8 cellular contexts compared by ENCODE assay signal in genomic region chr3:12187448-12188327, GRCh38. TPM values are rescaled to one million over a fixed set of nuclear protein-coding genes. Genes with fewer than 3 reads are reported as not detected.
DNase-seq lines count a peak whose midpoint lies in the region; ATAC-seq and TF ChIP-seq lines count a peak whose summit lies in the region.

No MANE protein-coding gene starts in this region.

- WGBS in urinary bladder, result 38% methylated on average over 7 of the region's 7 CpGs

- H3K36me3 ChIP-seq in RWPE2 (ENCODE audit: low read depth) (no peaks in the 10 kb centered on the region), urinary bladder (ENCODE audit: insufficient read depth) (no peaks in the 10 kb centered on the region)

- peaks cover 40% of the 10 kb centered on the region for H3K4me1 Mint-ChIP-seq in chondrocyte (ENCODE audit: low read depth)
- H3K4me1 Mint-ChIP-seq in naive thymus-derived CD8-positive, alpha-beta T cell, result peaks cover 6 to 15% (median 10%) of the 10 kb centered on the region in 4 donors

- ATAC-seq in GM18868 (IDR thresholded peaks at IDR 0.05; ENCODE audit: unreplicated experiment) (peak; percentile 81), HG02885 (IDR thresholded peaks at IDR 0.05; ENCODE audit: poor library complexity, unreplicated experiment) (peak; percentile 74), RWPE2 (ENCODE audit: low read depth) (peak; percentile 68)
- peak; percentile 42 to 58 for ATAC-seq in naive thymus-derived CD8-positive, alpha-beta T cell

- H3K4me3 ChIP-seq in RWPE2 (ENCODE audit: severe bottlenecking) (no peak overlapping the region), urinary bladder (ENCODE audit: low read depth, low read length) (no peak overlapping the region)

- H3K4me1 ChIP-seq in RWPE2 (ENCODE audit: insufficient read depth, poor library complexity, severe bottlenecking) (peaks cover 22% of the 10 kb centered on the region), urinary bladder (ENCODE audit: insufficient read depth) (no peaks in the 10 kb centered on the region)

- TF ChIP-seq CTCF in RWPE2 (IDR thresholded peaks at IDR 0.05; ENCODE audit: poor library complexity, severe bottlenecking) (no peak), chondrocyte (IDR thresholded peaks at IDR 0.05) (no peak)

- POLR2A ChIA-PET in naive thymus-derived CD8-positive, alpha-beta T cell (lab: Charles Lee), result no interaction called here

- H3K36me3 Mint-ChIP-seq in chondrocyte (ENCODE audit: low read depth), result no peaks in the 10 kb centered on the region
- no peaks in the 10 kb centered on the region for H3K36me3 Mint-ChIP-seq in naive thymus-derived CD8-positive, alpha-beta T cell

- H3K27ac ChIP-seq in RWPE2 (ENCODE audit: poor library complexity, severe bottlenecking) (no peak overlapping the region), urinary bladder (ENCODE audit: low read depth) (peak overlapping the region; percentile 11)

- peak overlapping the region; percentile 47 for H3K4me3 Mint-ChIP-seq in chondrocyte (ENCODE audit: unreplicated experiment)
- peak overlapping the region in 3 of 10 donors; percentile 20 to 51 (median 40) for H3K4me3 Mint-ChIP-seq in naive thymus-derived CD8-positive, alpha-beta T cell

- H3K27ac Mint-ChIP-seq in chondrocyte (ENCODE audit: unreplicated experiment), result peak overlapping the region; percentile 99
- peak overlapping the region in 4 of 10 donors; percentile 46 to 87 (median 62) for H3K27ac Mint-ChIP-seq in naive thymus-derived CD8-positive, alpha-beta T cell

- H3K27me3 ChIP-seq in RWPE2 (ENCODE audit: insufficient read depth, poor library complexity, severe bottlenecking), result no peaks in the 10 kb centered on the region

- no peaks in the 10 kb centered on the region for H3K27me3 Mint-ChIP-seq in chondrocyte (ENCODE audit: low read depth)
- H3K27me3 Mint-ChIP-seq in naive thymus-derived CD8-positive, alpha-beta T cell, result peaks cover 0 to 4% (median 0%) of the 10 kb centered on the region in 5 donors

- H3K9me3 ChIP-seq in RWPE2 (ENCODE audit: severe bottlenecking), result no peaks in the 10 kb centered on the region

- H3K9me3 Mint-ChIP-seq in chondrocyte (ENCODE audit: low read depth), result no peaks in the 10 kb centered on the region
- no peaks in the 10 kb centered on the region for H3K9me3 Mint-ChIP-seq in naive thymus-derived CD8-positive, alpha-beta T cell

- DNase-seq in RWPE2 (ENCODE audit: low spot score) (no peak), chondrocyte (ENCODE audit: low spot score) (no peak), UCSD-AML1 (lab: John Stamatoyannopoulos, UW; ENCODE audit: unreplicated experiment) (no peak), ecto neural progenitor cell (ENCODE audit: low spot score) (no peak)
- DNase-seq in naive thymus-derived CD8-positive, alpha-beta T cell, result peak in 2 of 10 donors; percentile 0 to 19

RNA-seq across cellular contexts. Expression of gene TIMP4, which starts 29.0 kb away (rescaled TPM):
- total RNA-seq in chondrocyte (31.3 to 41.6 TPM (median 31.9 TPM) in 3 replicates), urinary bladder (1.3 TPM)
- total RNA-seq in naive thymus-derived CD8-positive, alpha-beta T cell, result not detected
- polyA plus RNA-seq in naive thymus-derived CD8-positive, alpha-beta T cell, result not detected
- 25.1 TPM for polyA plus RNA-seq in urinary bladder

Comparison
In these comparisons a context has a peak if more than half of its experiments do, and no peak if none do; other contexts are left out.
1. RNA of gene TIMP4, which starts 29.0 kb away (total RNA-seq): 31.3 to 41.6 TPM in chondrocyte; 1.3 TPM in urinary bladder (single experiment) and not detected in naive thymus-derived CD8-positive, alpha-beta T cell; every median in the first group is over 10 times any median in the second.
2. Peak in every context shown above with its lines, with median percentiles within 50 percentile points of each other: ATAC-seq.